8 cellular contexts compared by ENCODE assay signal in genomic region chr11:32385998-32386397, GRCh38. TPM values are rescaled to one million over a fixed set of nuclear protein-coding genes. Genes with fewer than 3 reads are reported as not detected.
DNase-seq lines count a peak whose midpoint lies in the region; ATAC-seq and TF ChIP-seq lines count a peak whose summit lies in the region.

No MANE protein-coding gene starts in this region.

- intact Hi-C loops in activated T-helper 2 cell treated with anti-CD3 and anti-CD28 coated beads, Interferon-gamma antibody, Interleukin-2, Interleukin-4, amounts not matched to agents 10 μg/mL and 5 μg/mL and 100 μg/mL, durations not matched to agents 14 hours and 24 hours and 36 hours (cut with micrococcal nuclease), result no loop called here

- no peaks in the 10 kb centered on the region for H3K9me3 Mint-ChIP-seq in stimulated activated effector memory CD8-positive, alpha-beta T cell treated with anti-CD3 and anti-CD28 coated beads, Interleukin-12 subunit alpha, Interleukin-12 subunit beta, amount 100 ng/mL, for 72 hours
- H3K9me3 Mint-ChIP-seq in activated T-helper 2 cell treated with anti-CD3 and anti-CD28 coated beads, Interferon-gamma antibody, Interleukin-2, Interleukin-4, amounts not matched to agents 10 μg/mL and 5 μg/mL and 100 μg/mL, durations not matched to agents 14 hours and 24 hours and 36 hours, result no peaks in the 10 kb centered on the region

- DNase-seq in HL-60 (ENCODE audit: low read depth in 1 of 2, low spot score in 1 of 2) (no peak), WERI-Rb-1 (peak; percentile 29), left kidney (ENCODE audit: low read depth, low spot score) (peak; percentile 51)
- DNase-seq in stimulated activated effector memory CD8-positive, alpha-beta T cell treated with anti-CD3 and anti-CD28 coated beads, Interleukin-12 subunit alpha, Interleukin-12 subunit beta, amount 100 ng/mL, for 72 hours (ENCODE audit: low spot score in 2 of 2), result no peak
- no peak for DNase-seq in activated T-helper 2 cell treated with anti-CD3 and anti-CD28 coated beads, Interferon-gamma antibody, Interleukin-2, Interleukin-4, amounts not matched to agents 10 μg/mL and 5 μg/mL and 100 μg/mL, durations not matched to agents 14 hours and 24 hours and 36 hours (ENCODE audit: low spot score)
- no peak for DNase-seq in stimulated activated CD4-positive, alpha-beta T cell treated with anti-CD3 and anti-CD28 coated beads, Interleukin-2, amount 100 ng/mL, for 24 hours

- H3K36me3 ChIP-seq in WERI-Rb-1, result no peaks in the 10 kb centered on the region

- H3K27ac Mint-ChIP-seq in stimulated activated effector memory CD8-positive, alpha-beta T cell treated with anti-CD3 and anti-CD28 coated beads, Interleukin-12 subunit alpha, Interleukin-12 subunit beta, amount 100 ng/mL, for 72 hours, result no peak overlapping the region
- no peak overlapping the region for H3K27ac Mint-ChIP-seq in activated T-helper 2 cell treated with anti-CD3 and anti-CD28 coated beads, Interferon-gamma antibody, Interleukin-2, Interleukin-4, amounts not matched to agents 10 μg/mL and 5 μg/mL and 100 μg/mL, durations not matched to agents 14 hours and 24 hours and 36 hours

- TF ChIP-seq CTCF in C4-2B (conservative IDR thresholded peaks at IDR 0.05), result peak; percentile 69
- peak; percentile 3 for TF ChIP-seq CTCF in HL-60 (IDR thresholded peaks at IDR 0.05; ENCODE audit: insufficient read depth, low read length)
- peak; percentile 53 for TF ChIP-seq CTCF in WERI-Rb-1 (IDR thresholded peaks at IDR 0.05; ENCODE audit: low read depth, low read length)

- ATAC-seq in stimulated activated effector memory CD8-positive, alpha-beta T cell treated with anti-CD3 and anti-CD28 coated beads, Interleukin-12 subunit alpha, Interleukin-12 subunit beta, amount 100 ng/mL, for 72 hours, result no peak
- ATAC-seq in GM18873 (IDR thresholded peaks at IDR 0.05; ENCODE audit: low FRiP score, unreplicated experiment), result no peak

- peaks cover 41% of the 10 kb centered on the region for H3K27me3 Mint-ChIP-seq in activated T-helper 2 cell treated with anti-CD3 and anti-CD28 coated beads, Interferon-gamma antibody, Interleukin-2, Interleukin-4, amounts not matched to agents 10 μg/mL and 5 μg/mL and 100 μg/mL, durations not matched to agents 14 hours and 24 hours and 36 hours (ENCODE audit: low read depth)

- H3K27ac ChIP-seq in C4-2B, result no peak overlapping the region
- no peak overlapping the region for H3K27ac ChIP-seq in HL-60 (replicated peaks)
- no peak overlapping the region for H3K27ac ChIP-seq in WERI-Rb-1

- H3K9me3 ChIP-seq in WERI-Rb-1 (ENCODE audit: severe bottlenecking), result no peaks in the 10 kb centered on the region

- no peak overlapping the region for H3K4me3 ChIP-seq in HL-60 (replicated peaks; ENCODE audit: insufficient read depth, low read length)
- H3K4me3 ChIP-seq in WERI-Rb-1 (ENCODE audit: low read depth, low read length), result no peak overlapping the region

- H3K4me3 Mint-ChIP-seq in stimulated activated effector memory CD8-positive, alpha-beta T cell treated with anti-CD3 and anti-CD28 coated beads, Interleukin-12 subunit alpha, Interleukin-12 subunit beta, amount 100 ng/mL, for 72 hours, result no peak overlapping the region
- no peak overlapping the region for H3K4me3 Mint-ChIP-seq in activated T-helper 2 cell treated with anti-CD3 and anti-CD28 coated beads, Interferon-gamma antibody, Interleukin-2, Interleukin-4, amounts not matched to agents 10 μg/mL and 5 μg/mL and 100 μg/mL, durations not matched to agents 14 hours and 24 hours and 36 hours (ENCODE audit: low read depth)

- H3K27me3 ChIP-seq in HL-60 (ENCODE audit: insufficient read depth, poor library complexity, severe bottlenecking) (no peaks in the 10 kb centered on the region), WERI-Rb-1 (ENCODE audit: insufficient read depth, low read depth, severe bottlenecking) (peaks cover 66% of the 10 kb centered on the region)

- no peaks in the 10 kb centered on the region for H3K36me3 Mint-ChIP-seq in stimulated activated effector memory CD8-positive, alpha-beta T cell treated with anti-CD3 and anti-CD28 coated beads, Interleukin-12 subunit alpha, Interleukin-12 subunit beta, amount 100 ng/mL, for 72 hours
- H3K36me3 Mint-ChIP-seq in activated T-helper 2 cell treated with anti-CD3 and anti-CD28 coated beads, Interferon-gamma antibody, Interleukin-2, Interleukin-4, amounts not matched to agents 10 μg/mL and 5 μg/mL and 100 μg/mL, durations not matched to agents 14 hours and 24 hours and 36 hours (ENCODE audit: low read depth), result no peaks in the 10 kb centered on the region

- H3K4me1 Mint-ChIP-seq in stimulated activated effector memory CD8-positive, alpha-beta T cell treated with anti-CD3 and anti-CD28 coated beads, Interleukin-12 subunit alpha, Interleukin-12 subunit beta, amount 100 ng/mL, for 72 hours, result no peaks in the 10 kb centered on the region
- H3K4me1 Mint-ChIP-seq in activated T-helper 2 cell treated with anti-CD3 and anti-CD28 coated beads, Interferon-gamma antibody, Interleukin-2, Interleukin-4, amounts not matched to agents 10 μg/mL and 5 μg/mL and 100 μg/mL, durations not matched to agents 14 hours and 24 hours and 36 hours (ENCODE audit: low read depth), result peaks cover 3% of the 10 kb centered on the region

RNA-seq across cellular contexts. Expression of gene WT1, which starts 49.3 kb away (rescaled TPM):
- total RNA-seq in activated T-helper 2 cell treated with anti-CD3 and anti-CD28 coated beads, Interferon-gamma antibody, Interleukin-2, Interleukin-4, amounts not matched to agents 10 μg/mL and 5 μg/mL and 100 μg/mL, durations not matched to agents 14 hours and 24 hours and 36 hours, result not detected in 2 replicates

Comparison
In these comparisons a context has a peak if more than half of its experiments do, and no peak if none do; other contexts are left out.
1. CTCF ChIP-seq: peak in every context shown above with its lines; median percentile 69 in C4-2B; 53 in WERI-Rb-1; 3 in HL-60.
2. DNase-seq: peak in WERI-Rb-1 (single experiment) and left kidney (single experiment); none in HL-60 (0 of 2), stimulated activated effector memory CD8-positive, alpha-beta T cell treated with anti-CD3 and anti-CD28 coated beads, Interleukin-12 subunit alpha, Interleukin-12 subunit beta, amount 100 ng/mL, for 72 hours (0 of 2), activated T-helper 2 cell treated with anti-CD3 and anti-CD28 coated beads, Interferon-gamma antibody, Interleukin-2, Interleukin-4, amounts not matched to agents 10 μg/mL and 5 μg/mL and 100 μg/mL, durations not matched to agents 14 hours and 24 hours and 36 hours (single experiment) and stimulated activated CD4-positive, alpha-beta T cell treated with anti-CD3 and anti-CD28 coated beads, Interleukin-2, amount 100 ng/mL, for 24 hours (0 of 2).